In genomic region chr12:43148711-43149110, GRCh38 we compare ENCODE assay signal across 1 cellular context.
TF ChIP-seq lines count a peak whose summit lies in the region.

No MANE protein-coding gene starts in this region.

TF ChIP-seq in GM23338, 12 proteins besides CTCF, POLR2A, EP300 and RAD21 (continued from another document):
- no peak for TF ChIP-seq EZH2phosphoT487 (IDR thresholded peaks at IDR 0.05; ENCODE audit: unreplicated experiment)
- TF ChIP-seq ZNF114 (CRISPR knock-in tag; IDR thresholded peaks at IDR 0.05), result no peak
- no peak for TF ChIP-seq STAT1 (IDR thresholded peaks at IDR 0.05; ENCODE audit: unreplicated experiment)
- TF ChIP-seq CREB1 (CRISPR knock-in tag; IDR thresholded peaks at IDR 0.05; ENCODE audit: low read depth), result no peak
- no peak for TF ChIP-seq JUNB (IDR thresholded peaks at IDR 0.05; ENCODE audit: unreplicated experiment)
- no peak for TF ChIP-seq ZNF462 (CRISPR knock-in tag; IDR thresholded peaks at IDR 0.05)
- TF ChIP-seq EZH2 (IDR thresholded peaks at IDR 0.05; ENCODE audit: low read depth, unreplicated experiment), result no peak
- no peak for TF ChIP-seq NANOG (IDR thresholded peaks at IDR 0.05; ENCODE audit: borderline replicate concordance)
- no peak for TF ChIP-seq POLR2AphosphoS5 (IDR thresholded peaks at IDR 0.05; ENCODE audit: low read depth)
- TF ChIP-seq ETS1 (IDR thresholded peaks at IDR 0.05), result no peak
